ENCODE assay signal across 9 cellular contexts in genomic region chr4:182492456-182492855, GRCh38.
A peak's percentile ranks its signal among the peaks of the same experiment; 100 is the strongest.
DNase-seq lines count a peak whose midpoint lies in the region; ATAC-seq, FAIRE-seq and TF ChIP-seq lines count a peak whose summit lies in the region.
"Had no signal": no experiment of that assay in that cellular context is flagged by ENCODE, and none has a peak within 500 bp of the region (broad histone marks: within the 10 kb centered on the region; RNA-seq: fewer than 3 reads in every experiment).

No MANE protein-coding gene starts in this region.

- TF ChIP-seq POLR2A in GM12878 (IDR thresholded peaks at IDR 0.05; ENCODE audit: low read depth, low read length) = no peak

- no peaks in the 10 kb centered on the region for H3K9me3 Mint-ChIP-seq in naive thymus-derived CD4-positive, alpha-beta T cell

- FAIRE-seq in GM12878 (lab: Jason Lieb, UNC) = peak; percentile 59

- in situ Hi-C loops in GM12878 (cut with MboI) = loop anchor here (10.0 kb wide), 1 partner anchor 432 kb away; no protein-coding TSS in a partner anchor

- intact Hi-C loops in GM12878 (cut with micrococcal nuclease; ENCODE audit: unreplicated experiment) = no loop called here
- intact Hi-C loops in naive thymus-derived CD4-positive, alpha-beta T cell (cut with micrococcal nuclease) = no loop called here
- intact Hi-C loops in posterior cingulate gyrus (cut with DNase I) = no loop called here

- H3K36me3 Mint-ChIP-seq in naive thymus-derived CD4-positive, alpha-beta T cell = no peaks in the 10 kb centered on the region

- no peaks in the 10 kb centered on the region for H3K9me3 ChIP-seq in GM12878 (replicated peaks; ENCODE audit: control insufficient read depth, insufficient read depth, low read length)
- H3K9me3 ChIP-seq in naive thymus-derived CD4-positive, alpha-beta T cell (ENCODE audit: control insufficient read depth in 2 of 3, low read length in 3 of 3) = no peaks in the 10 kb centered on the region

- no peak overlapping the region for H3K4me3 Mint-ChIP-seq in naive thymus-derived CD4-positive, alpha-beta T cell

- RAD21 ChIA-PET in GM12878 (lab: Charles Lee; ENCODE audit: unreplicated experiment) = interaction anchor here (0.5 to 1.5 kb wide), 4 partner anchors 14 to 1786 kb away, joined by 3 to 5 read pairs (median 4); no protein-coding TSS in a partner anchor

- H3K27me3 Mint-ChIP-seq in naive thymus-derived CD4-positive, alpha-beta T cell = peaks cover 6 to 24% (median 7%) of the 10 kb centered on the region in 5 donors

- TF ChIP-seq EP300 in GM12878 (IDR thresholded peaks at IDR 0.05; ENCODE audit: borderline replicate concordance in 1 of 2, control insufficient read depth in 1 of 2, low read depth in 2 of 2, low read length in 2 of 2) = no peak

- POLR2A ChIA-PET in GM12878 (lab: Charles Lee) = no interaction called here
- POLR2A ChIA-PET in naive thymus-derived CD4-positive, alpha-beta T cell (lab: Charles Lee) = no interaction called here

- H3K4me1 Mint-ChIP-seq in naive thymus-derived CD4-positive, alpha-beta T cell = peaks cover 0 to 14% (median 1%) of the 10 kb centered on the region in 7 donors

- H3K27me3 ChIP-seq in GM12878 (replicated peaks in 1 of 2; ENCODE audit: control insufficient read depth in 2 of 2, insufficient read depth in 2 of 2, low read length in 1 of 2) = no peaks in the 10 kb centered on the region
- no peaks in the 10 kb centered on the region for H3K27me3 ChIP-seq in rectal smooth muscle tissue (ENCODE audit: control insufficient read depth, insufficient read depth, low read length)
- peaks cover 0 to 5% of the 10 kb centered on the region in 2 donors for H3K27me3 ChIP-seq in naive thymus-derived CD4-positive, alpha-beta T cell (ENCODE audit: control insufficient read depth in 2 of 2, insufficient read depth in 2 of 2, low read length in 2 of 2)

- TF ChIP-seq CTCF in GM12878 (IDR thresholded peaks at IDR 0.05 in 2 of 3, conservative IDR thresholded peaks at IDR 0.05 in 1 of 3; ENCODE audit: control insufficient read depth in 2 of 3, extremely low read depth in 1 of 3, insufficient read depth in 1 of 3, low read depth in 3 of 3, low read length in 3 of 3) = no peak

- no peak overlapping the region for H3K27ac Mint-ChIP-seq in naive thymus-derived CD4-positive, alpha-beta T cell

- DNase-seq in GM12878 (ENCODE audit: low read depth, low spot score) (no peak), posterior cingulate gyrus (no peak), GM19238 (ENCODE audit: insufficient read length, low spot score) (no peak)
- no peak for DNase-seq in naive thymus-derived CD4-positive, alpha-beta T cell
- DNase-seq: NCI-H524 treated with DMSO at 0.1 percent for 48 hours had no signal

- no peak overlapping the region for H2AFZ ChIP-seq in GM12878 (ENCODE audit: control insufficient read depth, low read depth, low read length)

- H3K9ac ChIP-seq in GM12878 (ENCODE audit: control insufficient read depth, insufficient read depth, low read length) = no peak overlapping the region
- H3K9ac ChIP-seq in rectal smooth muscle tissue (ENCODE audit: low read length) = no peak overlapping the region

- H3K79me2 ChIP-seq in GM12878 (ENCODE audit: control insufficient read depth, insufficient read depth, low read length) = no peaks in the 10 kb centered on the region

- peak overlapping the region; percentile 47; the same call in 1 of the 2 replicates for H3K4me2 ChIP-seq in GM12878 (ENCODE audit: control insufficient read depth, insufficient read depth)

- H3K4me1 ChIP-seq in GM12878 (ENCODE audit: control insufficient read depth, insufficient read depth, low read length) (peaks cover 8% of the 10 kb centered on the region), rectal smooth muscle tissue (ENCODE audit: control insufficient read depth, insufficient read depth, low read length) (peaks cover 9% of the 10 kb centered on the region)
- no peaks in the 10 kb centered on the region for H3K4me1 ChIP-seq in naive thymus-derived CD4-positive, alpha-beta T cell (ENCODE audit: control insufficient read depth in 2 of 2, insufficient read depth in 2 of 2, low read length in 2 of 2)

- H3K4me3 ChIP-seq in GM12878 (no peak overlapping the region), rectal smooth muscle tissue (ENCODE audit: low read length) (no peak overlapping the region)
- H3K4me3 ChIP-seq in naive thymus-derived CD4-positive, alpha-beta T cell (ENCODE audit: low read length) = no peak overlapping the region

- CTCF ChIA-PET in GM12878 (lab: Yijun Ruan, JAX) = interaction anchor here (1.4 to 2.1 kb wide), 2 partner anchors 15 to 432 kb away, joined by 6 read pairs; no protein-coding TSS in a partner anchor
- CTCF ChIA-PET in naive thymus-derived CD4-positive, alpha-beta T cell (lab: Charles Lee) = no interaction called here

- no TSS peak for BruUV-seq in GM12878 (replicated peaks; lab: Mats Ljungman, UMichigan)

- SMC1A ChIA-PET in GM12878 (lab: Charles Lee; ENCODE audit: uncharacterized antibody, unreplicated experiment) = interaction anchor here (1.1 to 1.5 kb wide), 5 partner anchors 20 to 122 kb away, joined by 3 to 5 read pairs (median 4); no protein-coding TSS in a partner anchor

- ATAC-seq in GM18907 (IDR thresholded peaks at IDR 0.05; ENCODE audit: unreplicated experiment) (peak; percentile 66), HG03103 (IDR thresholded peaks at IDR 0.05; ENCODE audit: low read depth, unreplicated experiment) (peak; percentile 67), GM12878 (peak; percentile 49), HG03520 (IDR thresholded peaks at IDR 0.05; ENCODE audit: unreplicated experiment) (no peak)
- ATAC-seq in naive thymus-derived CD4-positive, alpha-beta T cell = no peak

- H3K36me3 ChIP-seq in GM12878 (ENCODE audit: control insufficient read depth in 2 of 2, insufficient read depth in 2 of 2, low read length in 1 of 2) = no peaks in the 10 kb centered on the region
- H3K36me3 ChIP-seq in rectal smooth muscle tissue (ENCODE audit: control insufficient read depth, insufficient read depth, low read length) = no peaks in the 10 kb centered on the region
- no peaks in the 10 kb centered on the region for H3K36me3 ChIP-seq in naive thymus-derived CD4-positive, alpha-beta T cell (ENCODE audit: control insufficient read depth in 2 of 3, insufficient read depth in 3 of 3, low read length in 3 of 3)

- WGBS in GM12878 (ENCODE audit: insufficient coverage, insufficient replicate concordance, low lambda C conversion rate, missing lambda C conversion rate) = 1% methylated on average over 3 of the region's 3 CpGs

- H3K27ac ChIP-seq in GM12878 (ENCODE audit: control insufficient read depth, insufficient read depth) (no peak overlapping the region), rectal smooth muscle tissue (ENCODE audit: low read depth, low read length) (peak overlapping the region; percentile 53)
- H3K27ac ChIP-seq in naive thymus-derived CD4-positive, alpha-beta T cell (ENCODE audit: low read depth, low read length) = no peak overlapping the region

- TF ChIP-seq RAD21 in GM12878 (IDR thresholded peaks at IDR 0.05; ENCODE audit: insufficient read depth, low read depth, low read length) = no peak

- H4K20me1 ChIP-seq in GM12878 (ENCODE audit: control insufficient read depth, insufficient read depth) = no peaks in the 10 kb centered on the region

TF ChIP-seq in GM12878, 131 proteins besides CTCF, POLR2A, EP300 and RAD21 (continues in another document):
- TF ChIP-seq NRF1 (conservative IDR thresholded peaks at IDR 0.05; ENCODE audit: low read depth, low read length) (no peak), FOS (IDR thresholded peaks at IDR 0.05; ENCODE audit: borderline replicate concordance, extremely low read depth, insufficient read length) (no peak), ZNF207 (IDR thresholded peaks at IDR 0.05; ENCODE audit: borderline replicate concordance) (no peak), STAT1 (conservative IDR thresholded peaks at IDR 0.05) (no peak), ETV6 (conservative IDR thresholded peaks at IDR 0.05 in 1 of 2, IDR thresholded peaks at IDR 0.05 in 1 of 2; ENCODE audit: borderline replicate concordance in 1 of 2, low read depth in 1 of 2) (no peak; a peak in 1 of 4 replicates), MEF2A (IDR thresholded peaks at IDR 0.05; ENCODE audit: insufficient read depth, low read depth, low read length) (peak; percentile 76), IKZF2 (IDR thresholded peaks at IDR 0.05) (peak; percentile 36 to 38; a peak in 2 of 4 replicates), NFXL1 (IDR thresholded peaks at IDR 0.05; ENCODE audit: borderline replicate concordance) (no peak), SMAD1 (IDR thresholded peaks at IDR 0.05; ENCODE audit: low read depth, partially characterized antibody) (no peak), SPI1 (IDR thresholded peaks at IDR 0.05; ENCODE audit: borderline replicate concordance, insufficient read depth, low read depth, low read length) (no peak)
- TF ChIP-seq, protein P1, sequence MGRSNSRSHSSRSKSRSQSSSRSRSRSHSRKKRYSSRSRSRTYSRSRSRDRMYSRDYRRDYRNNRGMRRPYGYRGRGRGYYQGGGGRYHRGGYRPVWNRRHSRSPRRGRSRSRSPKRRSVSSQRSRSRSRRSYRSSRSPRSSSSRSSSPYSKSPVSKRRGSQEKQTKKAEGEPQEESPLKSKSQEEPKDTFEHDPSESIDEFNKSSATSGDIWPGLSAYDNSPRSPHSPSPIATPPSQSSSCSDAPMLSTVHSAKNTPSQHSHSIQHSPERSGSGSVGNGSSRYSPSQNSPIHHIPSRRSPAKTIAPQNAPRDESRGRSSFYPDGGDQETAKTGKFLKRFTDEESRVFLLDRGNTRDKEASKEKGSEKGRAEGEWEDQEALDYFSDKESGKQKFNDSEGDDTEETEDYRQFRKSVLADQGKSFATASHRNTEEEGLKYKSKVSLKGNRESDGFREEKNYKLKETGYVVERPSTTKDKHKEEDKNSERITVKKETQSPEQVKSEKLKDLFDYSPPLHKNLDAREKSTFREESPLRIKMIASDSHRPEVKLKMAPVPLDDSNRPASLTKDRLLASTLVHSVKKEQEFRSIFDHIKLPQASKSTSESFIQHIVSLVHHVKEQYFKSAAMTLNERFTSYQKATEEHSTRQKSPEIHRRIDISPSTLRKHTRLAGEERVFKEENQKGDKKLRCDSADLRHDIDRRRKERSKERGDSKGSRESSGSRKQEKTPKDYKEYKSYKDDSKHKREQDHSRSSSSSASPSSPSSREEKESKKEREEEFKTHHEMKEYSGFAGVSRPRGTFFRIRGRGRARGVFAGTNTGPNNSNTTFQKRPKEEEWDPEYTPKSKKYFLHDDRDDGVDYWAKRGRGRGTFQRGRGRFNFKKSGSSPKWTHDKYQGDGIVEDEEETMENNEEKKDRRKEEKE (IDR thresholded peaks at IDR 0.05) = no peak
- TF ChIP-seq, protein P2, sequence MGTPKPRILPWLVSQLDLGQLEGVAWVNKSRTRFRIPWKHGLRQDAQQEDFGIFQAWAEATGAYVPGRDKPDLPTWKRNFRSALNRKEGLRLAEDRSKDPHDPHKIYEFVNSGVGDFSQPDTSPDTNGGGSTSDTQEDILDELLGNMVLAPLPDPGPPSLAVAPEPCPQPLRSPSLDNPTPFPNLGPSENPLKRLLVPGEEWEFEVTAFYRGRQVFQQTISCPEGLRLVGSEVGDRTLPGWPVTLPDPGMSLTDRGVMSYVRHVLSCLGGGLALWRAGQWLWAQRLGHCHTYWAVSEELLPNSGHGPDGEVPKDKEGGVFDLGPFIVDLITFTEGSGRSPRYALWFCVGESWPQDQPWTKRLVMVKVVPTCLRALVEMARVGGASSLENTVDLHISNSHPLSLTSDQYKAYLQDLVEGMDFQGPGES (IDR thresholded peaks at IDR 0.05) = no peak

Comparison
In these comparisons a context has a peak if more than half of its experiments do, and no peak if none do; other contexts are left out.
1. ATAC-seq: peak in GM18907 (single experiment), HG03103 (single experiment) and GM12878 (single experiment); none in HG03520 (single experiment) and naive thymus-derived CD4-positive, alpha-beta T cell (single experiment).